7 cellular contexts compared by ENCODE assay signal in genomic region chr7:87295565-87295964, GRCh38. TPM values are rescaled to one million over a fixed set of nuclear protein-coding genes. Genes with fewer than 3 reads are reported as not detected.
DNase-seq lines count a peak whose midpoint lies in the region; TF ChIP-seq lines count a peak whose summit lies in the region.
"Not testable (repeated sequence)": the region's sequence is repeated elsewhere in the genome, so short reads cannot be mapped to it uniquely, and the experiment has no call there.

No MANE protein-coding gene starts in this region.

- not testable (repeated sequence) for H3K4me1 ChIP-seq in adipocyte (ENCODE audit: control insufficient read depth, insufficient read depth, low read length)

- DNase-seq in AG09319 (ENCODE audit: extremely low read depth, low read depth) (peak; percentile 23), GM04503 (ENCODE audit: low read depth) (peak; percentile 61), RPMI7951 (ENCODE audit: low read depth) (peak; percentile 53), adipocyte (ENCODE audit: low read depth) (peak; percentile 69), astrocyte of the spinal cord (ENCODE audit: low read depth, low spot score) (peak; percentile 16), fibroblast of peridontal ligament (ENCODE audit: extremely low read depth) (peak; percentile 89), iris pigment epithelial cell (ENCODE audit: low read depth) (peak; percentile 16)

- H3K9me3 ChIP-seq in adipocyte (ENCODE audit: control insufficient read depth, low read length) = not testable (repeated sequence)

- not testable (repeated sequence) for H3K9ac ChIP-seq in adipocyte (ENCODE audit: low read length)

- not testable (repeated sequence) for H3K4me3 ChIP-seq in adipocyte (ENCODE audit: low read length); astrocyte of the spinal cord (ENCODE audit: low read depth, low read length)

- not testable (repeated sequence) for H3K36me3 ChIP-seq in adipocyte (ENCODE audit: control insufficient read depth, insufficient read depth, low read length, severe bottlenecking)

- TF ChIP-seq CTCF in AG09319 (IDR thresholded peaks at IDR 0.05; ENCODE audit: low read depth, low read length); astrocyte of the spinal cord (IDR thresholded peaks at IDR 0.05; ENCODE audit: low read depth, low read length): not testable (repeated sequence)

- not testable (repeated sequence) for H3K27me3 ChIP-seq in adipocyte (replicated peaks; ENCODE audit: control insufficient read depth, insufficient read depth, low read length)

- in situ Hi-C loops in astrocyte of the spinal cord (cut with HindIII; ENCODE audit: low sequenced_read_pairs) = not testable (repeated sequence)

RNA-seq across cellular contexts. Expression of gene CROT, which starts 49.9 kb away (rescaled TPM):
- total RNA-seq in RPMI7951 (2014; rRNA removed; shearing (Covaris generic)) = 13.9 and 21.6 TPM in 2 replicates

Comparison
In these comparisons a context has a peak if more than half of its experiments do, and no peak if none do; other contexts are left out.
1. DNase-seq: peak in every context shown above with its lines; median percentile 89 in fibroblast of peridontal ligament; 69 in adipocyte; 61 in GM04503; 53 in RPMI7951; 23 in AG09319; 16 in astrocyte of the spinal cord; 16 in iris pigment epithelial cell.